In genomic region chr17:18261146-18261515, GRCh38 we compare ENCODE assay signal across 1 cellular context.
TF ChIP-seq lines count a peak whose summit lies in the region.

No MANE protein-coding gene starts in this region.

TF ChIP-seq in K562, 482 proteins besides CTCF, POLR2A, EP300 and RAD21:
- TF ChIP-seq NFYB (IDR thresholded peaks at IDR 0.05; ENCODE audit: extremely low read depth, insufficient read length) (no peak), ZFX (CRISPR knock-in tag; IDR thresholded peaks at IDR 0.05) (peak; percentile 38; the same call in 1 of the 2 replicates), NCOR1 (IDR thresholded peaks at IDR 0.05) (no peak), ATF3 (IDR thresholded peaks at IDR 0.05) (0 out of 2 replicates have a peak, but pooled peaks have one; percentile 13), ATF3 (CRISPR knock-in tag; conservative IDR thresholded peaks at IDR 0.05) (no peak), ZBTB17 (CRISPR knock-in tag; IDR thresholded peaks at IDR 0.05) (0 out of 2 replicates have a peak, but pooled peaks have one; percentile 8)
- TF ChIP-seq, protein P1, sequence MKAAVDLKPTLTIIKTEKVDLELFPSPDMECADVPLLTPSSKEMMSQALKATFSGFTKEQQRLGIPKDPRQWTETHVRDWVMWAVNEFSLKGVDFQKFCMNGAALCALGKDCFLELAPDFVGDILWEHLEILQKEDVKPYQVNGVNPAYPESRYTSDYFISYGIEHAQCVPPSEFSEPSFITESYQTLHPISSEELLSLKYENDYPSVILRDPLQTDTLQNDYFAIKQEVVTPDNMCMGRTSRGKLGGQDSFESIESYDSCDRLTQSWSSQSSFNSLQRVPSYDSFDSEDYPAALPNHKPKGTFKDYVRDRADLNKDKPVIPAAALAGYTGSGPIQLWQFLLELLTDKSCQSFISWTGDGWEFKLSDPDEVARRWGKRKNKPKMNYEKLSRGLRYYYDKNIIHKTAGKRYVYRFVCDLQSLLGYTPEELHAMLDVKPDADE (conservative IDR thresholded peaks at IDR 0.05; ENCODE audit: control insufficient read depth, low read depth, low read length) = no peak
